ENCODE assay signal across 30 cellular contexts in genomic region chr9:114631166-114631565, GRCh38. TPM values are rescaled to one million over a fixed set of nuclear protein-coding genes. Genes with fewer than 3 reads are reported as not detected.
"Had no signal": no experiment of that assay in that cellular context is flagged by ENCODE, and none has a peak within 500 bp of the region (broad histone marks: within the 10 kb centered on the region; RNA-seq: fewer than 3 reads in every experiment).

No MANE protein-coding gene starts in this region.

- H3K4me3 ChIP-seq: gastrocnemius medialis, hepatocyte, left lung, prostate gland, right atrium auricular region, thoracic aorta, tibial nerve, upper lobe of left lung had no signal

- H3K27ac Mint-ChIP-seq: nephron progenitor cell; stimulated activated memory B cell treated with anti-CD40 and anti-IgM and Interleukin-4, amounts not matched to agents 10 μg/mL and 1 μg/mL and 100 μg/mL, for 72 hours had no signal

- H3K36me3 ChIP-seq: prostate gland had no signal

- H3K9me3 ChIP-seq: gastrocnemius medialis, left lung, prostate gland, right atrium auricular region, thoracic aorta, tibial nerve, upper lobe of left lung had no signal

- H3K27ac ChIP-seq: epithelial cell of prostate, gastrocnemius medialis, hepatocyte, left lung, right atrium auricular region, thoracic aorta, tibial nerve, upper lobe of left lung had no signal

- H3K4me3 Mint-ChIP-seq: naive thymus-derived CD8-positive, alpha-beta T cell; nephron progenitor cell; stimulated activated memory B cell treated with anti-CD40 and anti-IgM and Interleukin-4, amounts not matched to agents 10 μg/mL and 1 μg/mL and 100 μg/mL, for 72 hours had no signal

- DNase-seq: cortex of kidney; foreskin fibroblast; gastrocnemius medialis; head of caudate nucleus; left cardiac atrium; left lung; naive thymus-derived CD8-positive, alpha-beta T cell; nephron progenitor cell; nucleus accumbens; stimulated activated CD4-positive, alpha-beta T cell treated with anti-CD3 and anti-CD28 coated beads, Interleukin-4, amount 100 ng/mL, for 4 hours; stimulated activated naive CD8-positive, alpha-beta T cell treated with anti-CD3 and anti-CD28 coated beads, Interleukin-15, Interleukin-2, amounts not matched to agents 100 U/mL and 50 U/mL, for 24 hours; substantia nigra; upper lobe of left lung had no signal

- H3K27me3 Mint-ChIP-seq: naive thymus-derived CD8-positive, alpha-beta T cell; stimulated activated memory B cell treated with anti-CD40 and anti-IgM and Interleukin-4, amounts not matched to agents 10 μg/mL and 1 μg/mL and 100 μg/mL, for 72 hours had no signal

- H3K9me3 Mint-ChIP-seq: naive thymus-derived CD8-positive, alpha-beta T cell; nephron progenitor cell; stimulated activated memory B cell treated with anti-CD40 and anti-IgM and Interleukin-4, amounts not matched to agents 10 μg/mL and 1 μg/mL and 100 μg/mL, for 72 hours had no signal

- H3K4me1 ChIP-seq: gastrocnemius medialis, left lung, right atrium auricular region, tibial nerve, upper lobe of left lung had no signal

- H3K4me1 Mint-ChIP-seq: stimulated activated memory B cell treated with anti-CD40 and anti-IgM and Interleukin-4, amounts not matched to agents 10 μg/mL and 1 μg/mL and 100 μg/mL, for 72 hours had no signal

- ATAC-seq: esophagus mucosa; gastrocnemius medialis; left cardiac atrium; left lung; naive thymus-derived CD8-positive, alpha-beta T cell; sciatic nerve; stimulated activated memory B cell treated with anti-CD40 and anti-IgM and Interleukin-4, amounts not matched to agents 10 μg/mL and 1 μg/mL and 100 μg/mL, for 72 hours; stimulated activated naive CD8-positive, alpha-beta T cell treated with anti-CD3 and anti-CD28 coated beads, Interleukin-15, Interleukin-2, amounts not matched to agents 100 U/mL and 50 U/mL, for 24 hours had no signal

- H3K27me3 ChIP-seq: gastrocnemius medialis, hepatocyte, left lung, right atrium auricular region, tibial nerve, upper lobe of left lung had no signal

RNA-seq across cellular contexts. Expression of gene TEX53, which starts 26.4 kb away (rescaled TPM):
- total RNA-seq: dermis microvascular lymphatic vessel endothelial cell; esophagus mucosa; gastrocnemius medialis; glomerular endothelial cell; hepatocyte; kidney epithelial cell; left cardiac atrium; left lung; lower leg skin; lung microvascular endothelial cell; mesenteric fat pad; myocyte; naive thymus-derived CD8-positive, alpha-beta T cell; osteocyte; prostate gland; right atrium auricular region; sciatic nerve; thoracic aorta; tibial nerve; upper lobe of left lung had no signal
- polyA plus RNA-seq: naive thymus-derived CD8-positive, alpha-beta T cell had no signal

RNA-seq across cellular contexts. Expression of gene TEX48, which starts 50.8 kb away (rescaled TPM):
- total RNA-seq: dermis microvascular lymphatic vessel endothelial cell; esophagus mucosa; gastrocnemius medialis; glomerular endothelial cell; hepatocyte; kidney epithelial cell; left cardiac atrium; left lung; lower leg skin; lung microvascular endothelial cell; mesenteric fat pad; myocyte; naive thymus-derived CD8-positive, alpha-beta T cell; osteocyte; prostate gland; right atrium auricular region; sciatic nerve; thoracic aorta; tibial nerve; upper lobe of left lung had no signal
- polyA plus RNA-seq: hepatocyte; naive thymus-derived CD8-positive, alpha-beta T cell had no signal
